ENCODE assay signal across 19 cellular contexts in the genomic region with DNA sequence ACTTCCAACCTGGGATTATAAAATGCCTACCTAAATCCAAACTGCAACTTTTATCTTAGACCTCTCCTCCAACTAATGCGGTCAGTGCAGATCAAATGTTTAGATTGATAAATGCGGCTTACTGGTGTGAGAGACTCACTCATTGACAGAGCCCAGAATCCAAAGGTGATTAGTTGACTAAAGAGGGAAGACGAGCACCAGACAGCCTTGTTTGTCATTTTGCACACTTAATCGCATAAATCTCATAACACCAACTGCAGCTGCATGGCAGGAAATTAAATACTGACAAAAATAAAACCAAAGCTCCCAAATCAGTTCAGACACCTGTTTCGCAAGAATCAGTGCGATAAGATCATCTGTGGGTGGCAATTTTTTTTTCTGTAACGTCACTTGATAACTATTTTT.
DNase-seq lines count a peak whose midpoint lies in the region; ATAC-seq and TF ChIP-seq lines count a peak whose summit lies in the region.
"Had no signal": no experiment of that assay in that cellular context is flagged by ENCODE, and none has a peak within 500 bp of the region (broad histone marks: within the 10 kb centered on the region; RNA-seq: fewer than 3 reads in every experiment).

No MANE protein-coding gene starts in this region.

- no peak overlapping the region for H3K4me3 ChIP-seq in adipocyte (ENCODE audit: low read length)

- no peak overlapping the region for H3K9ac ChIP-seq in adipocyte (ENCODE audit: low read length)

- no peak for ATAC-seq in HG03108 (IDR thresholded peaks at IDR 0.05; ENCODE audit: unreplicated experiment)
- no peak for ATAC-seq in stimulated activated naive CD8-positive, alpha-beta T cell treated with anti-CD3 and anti-CD28 coated beads, Interleukin-15, Interleukin-2, amounts not matched to agents 100 U/mL and 50 U/mL, for 24 hours
- ATAC-seq: Panc1, Right ventricle myocardium inferior had no signal

- no peaks in the 10 kb centered on the region for H3K36me3 ChIP-seq in adipocyte (ENCODE audit: control insufficient read depth, insufficient read depth, low read length, severe bottlenecking)

- CTCF ChIA-PET in GM10248 (lab: Yijun Ruan, JAX): no interaction called here

- TF ChIP-seq CTCF in GM10248 (IDR thresholded peaks at IDR 0.05; ENCODE audit: control extremely low read depth, extremely low read depth, low read depth, missing control alignments): no peak

- POLR2A ChIA-PET in GM10248 (lab: Yijun Ruan, JAX): no interaction called here

- no peaks in the 10 kb centered on the region for H3K4me1 ChIP-seq in adipocyte (ENCODE audit: control insufficient read depth, insufficient read depth, low read length)
- H3K4me1 ChIP-seq: Caco-2 had no signal

- no peaks in the 10 kb centered on the region for H3K27me3 ChIP-seq in adipocyte (replicated peaks; ENCODE audit: control insufficient read depth, insufficient read depth, low read length)

- H3K9me3 ChIP-seq in adipocyte (ENCODE audit: control insufficient read depth, low read length): no peaks in the 10 kb centered on the region
- H3K9me3 ChIP-seq: Caco-2 had no signal

- peak; percentile 11 for DNase-seq in NCI-H2171 treated with DMSO at 0.1 percent for 48 hours (lab: John Stamatoyannopoulos, UW)
- DNase-seq in NCI-H2171 (lab: John Stamatoyannopoulos, UW): no peak
- peak; percentile 81 for DNase-seq in NAMALWA (ENCODE audit: low spot score)
- peak; percentile 38 for DNase-seq in adipocyte (ENCODE audit: low read depth)
- no peak for DNase-seq in GM10248 (ENCODE audit: extremely low spot score)
- no peak for DNase-seq in stimulated activated naive CD8-positive, alpha-beta T cell treated with anti-CD3 and anti-CD28 coated beads, Interleukin-15, Interleukin-2, amounts not matched to agents 100 U/mL and 50 U/mL, for 24 hours
- DNase-seq in hippocampal formation (lab: John Stamatoyannopoulos, UW): no peak
- DNase-seq: C1 segment of cervical spinal cord, Caco-2, GF-D8, H9, NCI-H1436 treated with DMSO at 0.1 percent for 48 hours, NCI-H2081, NCI-H345, NCI-H526 treated with DMSO at 0.1 percent for 48 hours, T-helper 9 cell had no signal

Comparison
In these comparisons a context has a peak if more than half of its experiments do, and no peak if none do; other contexts are left out.
1. DNase-seq: peak in NCI-H2171 treated with DMSO at 0.1 percent for 48 hours (single experiment), NAMALWA (single experiment) and adipocyte (single experiment); none in NCI-H2171 (single experiment), GM10248 (single experiment), stimulated activated naive CD8-positive, alpha-beta T cell treated with anti-CD3 and anti-CD28 coated beads, Interleukin-15, Interleukin-2, amounts not matched to agents 100 U/mL and 50 U/mL, for 24 hours (single experiment) and hippocampal formation (0 of 2).